24 cellular contexts compared by ENCODE assay signal in genomic region chr13:77574076-77574475, GRCh38. TPM values are rescaled to one million over a fixed set of nuclear protein-coding genes. Genes with fewer than 3 reads are reported as not detected.
"Had no signal": no experiment of that assay in that cellular context is flagged by ENCODE, and none has a peak within 500 bp of the region (broad histone marks: within the 10 kb centered on the region; RNA-seq: fewer than 3 reads in every experiment).

No MANE protein-coding gene starts in this region.

- DNase-seq: activated CD4-positive, alpha-beta T cell treated with anti-CD3 and anti-CD28 coated beads, Interleukin-2, amount 10 ng/mL, durations not matched to agents 7 days and 5 days; activated CD4-positive, CD25-positive, alpha-beta regulatory T cell treated with anti-CD3 and anti-CD28 coated beads, Interleukin-2, amount 50 U/mL, for 72 hours; activated CD8-positive, alpha-beta T cell treated with anti-CD3 and anti-CD28 coated beads for 36 hours; activated gamma-delta T cell treated with Interleukin-2 at 50 U/mL for 16 hours; activated naive CD8-positive, alpha-beta T cell treated with anti-CD3 and anti-CD28 coated beads, Interleukin-2, amount 50 U/mL, for 24 hours; activated T-cell treated with anti-CD3 and anti-CD28 coated beads, Interleukin-2, amount 50 U/mL, for 4 hours; dermis blood vessel endothelial cell; effector CD8-positive, alpha-beta T cell; esophagus squamous epithelium; foreskin melanocyte; glutamatergic neuron; islet precursor cell; left ventricle myocardium superior; mammary epithelial cell; naive B cell; ovary; sigmoid colon; small intestine; stimulated activated CD4-positive, alpha-beta T cell treated with anti-CD3 and anti-CD28 coated beads, Interleukin-4, amount 100 ng/mL, for 24 hours; T-helper 17 cell; T1000 had no signal

RNA-seq across cellular contexts. Expression of gene SCEL, which starts 38.6 kb away (rescaled TPM):
- total RNA-seq: activated CD4-positive, alpha-beta T cell treated with anti-CD3 and anti-CD28 coated beads, Interleukin-2, amount 10 ng/mL, durations not matched to agents 7 days and 5 days; activated CD8-positive, alpha-beta T cell treated with anti-CD3 and anti-CD28 coated beads for 36 hours; activated T-cell treated with anti-CD3 and anti-CD28 coated beads, Interleukin-2, amount 50 U/mL, for 4 hours; activated T-helper 17 cell treated with anti-CD3 and anti-CD28 coated beads, Interleukin-2, amount 50 U/mL, for 72 hours; left ventricle myocardium superior; ovary; sigmoid colon; T-helper 17 cell; tibial nerve; ureter had no signal
